In the genomic region with DNA sequence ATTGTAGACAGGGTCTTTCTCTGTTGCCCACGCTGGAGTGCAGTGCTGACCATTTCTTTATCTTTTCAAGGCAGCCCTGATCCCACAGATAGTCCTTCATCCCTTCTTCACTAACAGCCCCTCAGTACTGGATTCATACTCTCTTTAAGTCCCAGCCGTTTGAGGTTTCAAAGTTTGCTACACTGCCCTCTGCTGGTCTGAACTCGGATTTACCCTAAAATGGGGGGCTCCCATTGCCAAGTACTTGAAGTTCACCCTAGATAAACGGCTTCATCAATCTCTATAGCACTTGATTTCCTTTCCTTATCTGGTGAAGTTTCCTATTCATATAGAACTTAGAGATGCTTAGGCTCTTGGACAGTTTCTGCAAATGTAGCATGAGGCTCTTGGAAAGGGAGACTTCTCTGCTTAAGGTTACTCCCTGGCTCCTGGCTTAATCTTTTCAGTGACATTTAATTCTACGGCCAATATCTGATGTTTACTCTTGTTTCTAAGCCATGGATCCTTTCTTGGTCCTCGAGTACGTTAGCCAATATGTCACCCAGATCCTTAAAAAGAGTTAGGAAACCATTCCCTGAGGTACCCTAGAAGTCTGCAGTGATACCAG, we compare ENCODE assay signal across 8 cellular contexts. TPM values are rescaled to one million over a fixed set of nuclear protein-coding genes. Genes with fewer than 3 reads are reported as not detected.
DNase-seq lines count a peak whose midpoint lies in the region; ATAC-seq and TF ChIP-seq lines count a peak whose summit lies in the region.

No MANE protein-coding gene starts in this region.

- H3K27me3 ChIP-seq in AG04450 (ENCODE audit: control insufficient read depth, insufficient read depth, low read length) (peaks cover 2% of the 10 kb centered on the region), heart left ventricle (no peaks in the 10 kb centered on the region)

- CTCF ChIA-PET in AG04450 (lab: Charles Lee), result interaction anchor here (0.6 to 3.5 kb wide), 9 partner anchors 9 to 878 kb away, joined by 3 to 49 read pairs (median 3); a partner anchor contains a TSS

- TF ChIP-seq CTCF in AG04450 (IDR thresholded peaks at IDR 0.05; ENCODE audit: low read depth, low read length) (peak; percentile 72), heart left ventricle (IDR thresholded peaks at IDR 0.05) (peak; percentile 50 to 75 (median 60))

- peaks cover 0 to 9% (median 0%) of the 10 kb centered on the region in 12 donors for H3K4me1 ChIP-seq in heart left ventricle

- H3K4me3 ChIP-seq in AG04450 (ENCODE audit: low read depth, low read length), result no peak overlapping the region
- H3K4me3 ChIP-seq in heart left ventricle, result no peak overlapping the region

- no peak overlapping the region for H3K27ac ChIP-seq in AG04450 (ENCODE audit: low read depth, low read length)
- H3K27ac ChIP-seq in heart left ventricle, result no peak overlapping the region

- DNase-seq in AG04450 (ENCODE audit: low read depth, low spot score), result no peak
- peak; percentile 54 for DNase-seq in KG1 (lab: John Stamatoyannopoulos, UW)
- peak; percentile 10 for DNase-seq in SIG-M5 (lab: John Stamatoyannopoulos, UW)
- peak; percentile 25 for DNase-seq in activated T-helper 9 cell treated with anti-CD3 and anti-CD28 coated beads, Interleukin-2, amount 50 U/mL, for 16 hours (ENCODE audit: low read depth)
- DNase-seq in heart left ventricle, result peak in 1 of 5 donors; percentile 17
- DNase-seq in smooth muscle cell of the brain vasculature (ENCODE audit: low read depth, low spot score), result peak; percentile 50
- DNase-seq in posterior vena cava (ENCODE audit: low spot score), result no peak

- no peak for TF ChIP-seq POLR2A in heart left ventricle (IDR thresholded peaks at IDR 0.05)

- intact Hi-C loops in heart left ventricle (cut with DNase I), result loop anchor here in 6 of 10 donors (1.0 to 10.0 kb wide), 4 partner anchors 337 to 1141 kb away; no protein-coding TSS in a partner anchor
- intact Hi-C loops in posterior vena cava (cut with DNase I), result no loop called here

- H3K36me3 ChIP-seq in heart left ventricle, result no peaks in the 10 kb centered on the region

- peak; percentile 82 for ATAC-seq in GM18511 (IDR thresholded peaks at IDR 0.05; ENCODE audit: unreplicated experiment)
- ATAC-seq in heart left ventricle, result peak in 3 of 4 donors; percentile 56 to 69 (median 56)

- POLR2A ChIA-PET in AG04450 (lab: Yijun Ruan, JAX), result no interaction called here

- WGBS in heart left ventricle, 4 donors, result 14 to 15% (median 15%) methylated on average over 7 of the region's 7 CpGs

- H3K9me3 ChIP-seq in AG04450 (ENCODE audit: control insufficient read depth, insufficient read depth, low read length) (no peaks in the 10 kb centered on the region), heart left ventricle (peaks cover 0 to 4% (median 0%) of the 10 kb centered on the region in 12 donors)

RNA-seq across cellular contexts. Expression of a gene that starts 21.4 kb away (rescaled TPM):
- polyA plus RNA-seq in AG04450 (2011; rRNA removed) (16.4 and 21.2 TPM in 2 replicates), heart left ventricle (10 to 100 TPM; 13.1 to 33.2 TPM)
- polyA minus RNA-seq in AG04450 (2011; rRNA and poly(A)+ RNA removed), result 29.7 and 31.2 TPM in 2 replicates
- total RNA-seq in heart left ventricle (10 to 100 TPM; 15.8 to 35.9 (median 29.6) TPM), posterior vena cava (10 to 100 TPM; 20.5 to 21.2 TPM)

Comparison
In these comparisons a context has a peak if more than half of its experiments do, and no peak if none do; other contexts are left out.
1. DNase-seq: peak in KG1 (single experiment), SIG-M5 (single experiment), activated T-helper 9 cell treated with anti-CD3 and anti-CD28 coated beads, Interleukin-2, amount 50 U/mL, for 16 hours (single experiment) and smooth muscle cell of the brain vasculature (single experiment); none in AG04450 (single experiment) and posterior vena cava (single experiment).
2. intact Hi-C loops: an anchor here in heart left ventricle (1.0 to 10.0 kb wide); none called in posterior vena cava.